In the genomic region with DNA sequence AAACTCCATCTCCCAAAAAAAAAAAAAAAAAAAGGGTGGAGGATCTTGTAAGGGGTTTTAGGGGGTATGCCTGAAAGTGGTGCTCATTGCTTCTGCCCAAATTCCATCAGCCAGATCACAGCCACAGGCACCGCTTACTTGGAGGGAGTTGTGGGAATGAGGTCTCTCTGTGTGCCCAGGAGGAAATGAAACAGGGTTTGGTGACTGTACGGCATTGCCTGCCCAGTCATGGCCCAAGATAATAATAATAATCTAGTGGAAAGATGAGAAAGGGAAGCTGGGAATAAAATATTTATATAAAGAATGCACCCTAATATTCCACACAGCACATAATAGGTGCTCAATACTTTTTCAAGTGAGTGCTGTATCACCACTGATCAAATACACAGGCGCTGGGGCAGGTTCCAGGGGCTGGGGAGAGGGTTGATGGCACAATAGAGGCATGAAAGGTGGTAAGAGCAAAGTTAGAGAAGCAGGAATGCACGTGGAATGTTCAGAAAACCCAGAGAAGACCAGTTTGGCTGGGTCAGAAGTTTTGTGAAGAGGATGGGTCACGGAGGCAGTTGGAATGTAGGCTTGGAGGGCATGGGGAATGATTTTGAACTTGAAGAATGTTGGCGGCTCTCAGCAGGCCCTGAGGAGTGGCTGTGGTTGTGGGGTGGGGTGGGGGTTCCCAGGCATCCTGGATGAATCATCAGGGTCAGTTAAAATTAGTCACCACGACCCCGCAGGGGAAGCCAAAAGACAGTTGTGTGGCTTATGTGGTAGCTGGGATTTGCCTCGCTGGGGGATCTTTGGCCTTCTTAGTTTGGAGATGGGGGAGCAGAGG, we compare ENCODE assay signal across 8 cellular contexts. TPM values are rescaled to one million over a fixed set of nuclear protein-coding genes. Genes with fewer than 3 reads are reported as not detected.
DNase-seq lines count a peak whose midpoint lies in the region; ATAC-seq and TF ChIP-seq lines count a peak whose summit lies in the region.

No MANE protein-coding gene starts in this region.

- no peak overlapping the region for H3K9ac ChIP-seq in endodermal cell (ENCODE audit: extremely low read depth, low read length, poor library complexity, severe bottlenecking)
- H3K9ac ChIP-seq in neuronal stem cell (ENCODE audit: low read depth, low read length, poor library complexity), result no peak overlapping the region

- H3K4ac ChIP-seq in neuronal stem cell (ENCODE audit: low read length), result no peak overlapping the region

- no peak overlapping the region for H4K91ac ChIP-seq in neuronal stem cell (ENCODE audit: low read depth, low read length, poor library complexity)

- no peak overlapping the region for H3K23ac ChIP-seq in neuronal stem cell (ENCODE audit: low read depth, low read length, poor library complexity)

- no peak overlapping the region for H2BK12ac ChIP-seq in neuronal stem cell (ENCODE audit: low read length)

- H2BK120ac ChIP-seq in neuronal stem cell (ENCODE audit: low read depth, low read length), result no peak overlapping the region

- H3K4me1 Mint-ChIP-seq in endodermal cell, result peaks cover 6% of the 10 kb centered on the region

- peak; percentile 95 for DNase-seq in A172 (ENCODE audit: low spot score)
- DNase-seq in HCEC 1CT, result peak; percentile 98
- peak; percentile 85 for DNase-seq in endodermal cell
- DNase-seq in neuronal stem cell (ENCODE audit: low spot score), result no peak
- DNase-seq in NCI-H526 treated with DMSO at 0.1 percent for 48 hours (lab: John Stamatoyannopoulos, UW), result no peak

- no peak overlapping the region for H2BK5ac ChIP-seq in neuronal stem cell (ENCODE audit: low read length)

- no peak overlapping the region for H3K4me3 Mint-ChIP-seq in endodermal cell

- H3K4me1 ChIP-seq in endodermal cell (ENCODE audit: control insufficient read depth, insufficient read depth, low read length) (no peaks in the 10 kb centered on the region), neuronal stem cell (ENCODE audit: control insufficient read depth in 2 of 2, insufficient read depth in 1 of 2, low read depth in 1 of 2, low read length in 2 of 2) (peaks cover 0 to 10% of the 10 kb centered on the region in 2 donors)

- no peak overlapping the region for H2BK15ac ChIP-seq in neuronal stem cell (ENCODE audit: low read length)

- H2AFZ ChIP-seq in neuronal stem cell (ENCODE audit: low read length), result peak overlapping the region; percentile 7

- no peak overlapping the region for H3K4me2 ChIP-seq in neuronal stem cell (ENCODE audit: insufficient read depth, low read length, poor library complexity, severe bottlenecking)

- H4K8ac ChIP-seq in neuronal stem cell (ENCODE audit: low read depth, low read length), result no peak overlapping the region

- H3K79me1 ChIP-seq in neuronal stem cell (ENCODE audit: low read depth, low read length), result peaks cover 4% of the 10 kb centered on the region

- peak overlapping the region; percentile 11 for H3K4me3 ChIP-seq in WI38 (ENCODE audit: low read depth, low read length)
- H3K4me3 ChIP-seq in endodermal cell (ENCODE audit: low read length), result no peak overlapping the region
- H3K4me3 ChIP-seq in neuronal stem cell (ENCODE audit: low read length in 2 of 2), result no peak overlapping the region

- 0 to 51% methylated on average over 1 to 7 of the region's 9 CpGs for WGBS in endodermal cell (ENCODE audit: insufficient coverage in 1 of 2, insufficient read length in 1 of 2), 2 experiments
- no CpG with 5 or more reads among the region's 9 CpGs for WGBS in neuronal stem cell (ENCODE audit: extremely low coverage in 2 of 2, insufficient read length in 2 of 2, insufficient replicate concordance in 1 of 2), 2 donors

- no peak overlapping the region for H3K14ac ChIP-seq in neuronal stem cell (ENCODE audit: low read length)

- H3K36me3 ChIP-seq in endodermal cell (ENCODE audit: control insufficient read depth, insufficient read depth, low read length) (no peaks in the 10 kb centered on the region), neuronal stem cell (replicated peaks in 1 of 2; ENCODE audit: control insufficient read depth in 2 of 2, insufficient read depth in 2 of 2, low read length in 2 of 2) (no peaks in the 10 kb centered on the region)

- H3K36me3 Mint-ChIP-seq in endodermal cell (ENCODE audit: low read depth), result no peaks in the 10 kb centered on the region

- no peaks in the 10 kb centered on the region for H3K9me3 Mint-ChIP-seq in endodermal cell

- H3K18ac ChIP-seq in neuronal stem cell (ENCODE audit: low read length), result no peak overlapping the region

- no peaks in the 10 kb centered on the region for H3K9me3 ChIP-seq in endodermal cell (ENCODE audit: control insufficient read depth, low read length)
- H3K9me3 ChIP-seq in neuronal stem cell (replicated peaks in 1 of 2; ENCODE audit: control insufficient read depth in 2 of 2, insufficient read depth in 1 of 2, low read depth in 1 of 2, low read length in 2 of 2), result peaks cover 0 to 9% of the 10 kb centered on the region in 2 donors

- ATAC-seq in HG02623 (IDR thresholded peaks at IDR 0.05; ENCODE audit: unreplicated experiment) (no peak), HG03159 (IDR thresholded peaks at IDR 0.05; ENCODE audit: unreplicated experiment) (no peak)

- H3K27me3 ChIP-seq in endodermal cell (ENCODE audit: control insufficient read depth, insufficient read depth, low read length, poor library complexity, severe bottlenecking) (no peaks in the 10 kb centered on the region), neuronal stem cell (ENCODE audit: control insufficient read depth in 3 of 3, insufficient read depth in 3 of 3, low read depth in 1 of 3, low read length in 3 of 3) (peaks cover 0 to 4% (median 0%) of the 10 kb centered on the region in 3 experiments)

- no peak overlapping the region for H3K27ac ChIP-seq in endodermal cell (ENCODE audit: low read depth, low read length)
- H3K27ac ChIP-seq in neuronal stem cell (replicated peaks; ENCODE audit: low read length), result no peak overlapping the region

- TF ChIP-seq CTCF in WI38 (IDR thresholded peaks at IDR 0.05; ENCODE audit: low read depth, low read length) (no peak), endodermal cell (conservative IDR thresholded peaks at IDR 0.05) (no peak)

- H2AK5ac ChIP-seq in neuronal stem cell (ENCODE audit: low read depth, low read length), result no peak overlapping the region

- H3K27ac Mint-ChIP-seq in endodermal cell, result no peak overlapping the region

- H3K27me3 Mint-ChIP-seq in endodermal cell (ENCODE audit: insufficient read depth), result peaks cover 14% of the 10 kb centered on the region

RNA-seq across cellular contexts. Expression of gene MB, which starts 12.5 kb away (rescaled TPM):
- 3.9 and 4.5 TPM in 2 replicates for total RNA-seq in A172 (2014; rRNA removed; shearing (Covaris generic))
- 1 to 10 TPM; 1.4 to 2.6 TPM for total RNA-seq in endodermal cell
- 0.68 TPM for polyA plus RNA-seq in endodermal cell (2013, experiment 1 of 2)
- 1.1 TPM for polyA plus RNA-seq in endodermal cell (2013, experiment 2 of 2)
- 0.26 TPM for polyA plus RNA-seq in neuronal stem cell (2013, experiment 1 of 2)
- 0.19 TPM for polyA plus RNA-seq in neuronal stem cell (2013, experiment 2 of 2)

RNA-seq across cellular contexts. Expression of gene APOL6, which starts 18.6 kb away (rescaled TPM):
- total RNA-seq in A172 (2014; rRNA removed; shearing (Covaris generic)), result 2.6 and 3.3 TPM in 2 replicates
- not detected for total RNA-seq in endodermal cell
- not detected for polyA plus RNA-seq in endodermal cell (2013, experiment 1 of 2)
- not detected for polyA plus RNA-seq in endodermal cell (2013, experiment 2 of 2)
- polyA plus RNA-seq in neuronal stem cell (2013, experiment 1 of 2), result 0.01 TPM
- polyA plus RNA-seq in neuronal stem cell (2013, experiment 2 of 2), result 0.01 TPM

Comparison
In these comparisons a context has a peak if more than half of its experiments do, and no peak if none do; other contexts are left out.
1. DNase-seq: peak in A172 (single experiment), HCEC 1CT (single experiment) and endodermal cell (single experiment); none in neuronal stem cell (single experiment) and NCI-H526 treated with DMSO at 0.1 percent for 48 hours (single experiment).